In the genomic region with DNA sequence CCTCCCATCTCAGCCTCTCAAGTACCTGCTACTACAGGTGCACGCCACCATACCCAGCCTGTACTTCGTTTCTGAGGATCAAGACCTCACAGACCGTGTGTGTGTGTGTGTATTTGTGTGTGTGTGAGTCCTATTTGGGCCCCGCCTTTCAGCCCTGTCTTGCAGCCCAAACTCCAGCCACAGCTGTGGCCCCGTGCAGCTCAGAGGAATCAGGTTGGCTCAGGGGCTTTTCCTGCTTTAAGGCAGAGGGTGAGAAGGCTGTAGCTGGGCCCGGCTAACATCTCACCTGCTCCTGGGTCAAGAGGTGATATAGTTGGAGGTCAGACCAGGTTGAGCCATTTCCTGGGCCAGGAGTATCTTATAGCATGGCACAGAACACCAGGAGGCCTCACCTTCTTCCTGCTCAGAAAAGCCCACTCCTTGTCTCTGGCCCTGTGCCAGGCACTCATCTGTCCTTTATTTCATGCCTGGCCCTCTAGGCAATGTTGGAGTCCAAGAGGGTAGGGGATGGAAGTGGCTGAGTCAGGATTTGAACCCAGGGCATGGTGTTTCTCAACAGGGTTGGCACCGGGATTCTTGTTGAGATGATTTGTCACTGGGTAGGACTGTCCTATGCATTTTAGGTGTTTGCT, we compare ENCODE assay signal across 15 cellular contexts. TPM values are rescaled to one million over a fixed set of nuclear protein-coding genes. Genes with fewer than 3 reads are reported as not detected.
A peak's percentile ranks its signal among the peaks of the same experiment; 100 is the strongest.
DNase-seq lines count a peak whose midpoint lies in the region; ATAC-seq, FAIRE-seq and TF ChIP-seq lines count a peak whose summit lies in the region.
"Had no signal": no experiment of that assay in that cellular context is flagged by ENCODE, and none has a peak within 500 bp of the region (broad histone marks: within the 10 kb centered on the region; RNA-seq: fewer than 3 reads in every experiment).

No MANE protein-coding gene starts in this region.

- DNase-seq in activated CD8-positive, alpha-beta memory T cell treated with anti-CD3 and anti-CD28 coated beads, Interleukin-2, amount 10 ng/mL, durations not matched to agents 7 days and 5 days, result no peak
- no peak for DNase-seq in activated CD8-positive, alpha-beta memory T cell treated with anti-CD3 and anti-CD28 coated beads for 24 hours
- no peak for DNase-seq in activated T-helper 2 cell treated with anti-CD3 and anti-CD28 coated beads, Interferon-gamma antibody, Interleukin-2, Interleukin-4, amounts not matched to agents 10 μg/mL and 5 μg/mL and 100 μg/mL, durations not matched to agents 14 hours and 24 hours and 36 hours (ENCODE audit: low spot score)
- DNase-seq in neural crest cell (ENCODE audit: low read depth, low spot score) (no peak), amygdala (lab: John Stamatoyannopoulos, UW) (no peak), putamen (ENCODE audit: low spot score) (no peak), frontal cortex (ENCODE audit: low spot score in 2 of 2) (no peak)
- DNase-seq: T1000 had no signal

- intact Hi-C loops in activated T-helper 2 cell treated with anti-CD3 and anti-CD28 coated beads, Interferon-gamma antibody, Interleukin-2, Interleukin-4, amounts not matched to agents 10 μg/mL and 5 μg/mL and 100 μg/mL, durations not matched to agents 14 hours and 24 hours and 36 hours (cut with micrococcal nuclease), result loop anchor here (5.0 kb wide), 1 partner anchor 393 kb away; a partner anchor contains a TSS

- H3K4me3 ChIP-seq in DOHH2 (ENCODE audit: low read length), result no peak overlapping the region; the same call in 1 of the 2 replicates
- H3K4me3 ChIP-seq: SJCRH30 had no signal

- peaks cover 25% of the 10 kb centered on the region for H3F3A ChIP-seq in DOHH2 (ENCODE audit: control insufficient read depth, insufficient read depth)

- H3K4me2 ChIP-seq in DOHH2 (ENCODE audit: low read length), result peak overlapping the region; percentile 41

- no peaks in the 10 kb centered on the region for H3K27me3 ChIP-seq in DOHH2 (ENCODE audit: control insufficient read depth, low read length)
- H3K27me3 ChIP-seq: SJCRH30 had no signal

- no peak for ATAC-seq in activated CD8-positive, alpha-beta memory T cell treated with anti-CD3 and anti-CD28 coated beads, Interleukin-2, amount 10 ng/mL, durations not matched to agents 7 days and 5 days
- ATAC-seq: left colon had no signal

- H3K9me2 ChIP-seq in DOHH2 (replicated peaks; ENCODE audit: control insufficient read depth, low read length), result no peaks in the 10 kb centered on the region

- H3K4me1 ChIP-seq in DOHH2 (ENCODE audit: control insufficient read depth, low read length), result peaks cover 72% of the 10 kb centered on the region

- H3K36me3 ChIP-seq in DOHH2 (ENCODE audit: control insufficient read depth, low read length), result peaks cover 29% of the 10 kb centered on the region

- H3K79me2 ChIP-seq in DOHH2 (ENCODE audit: control insufficient read depth, low read length), result peaks cover 33% of the 10 kb centered on the region

- FAIRE-seq in frontal cortex (lab: Jason Lieb, UNC), result no peak
- FAIRE-seq: colon, endometrium had no signal

- 0 out of 2 replicates have a peak overlapping the region, but pooled peaks have one; percentile 11 for H3K27ac ChIP-seq in DOHH2 (ENCODE audit: low read depth, low read length)
- H3K27ac ChIP-seq: SJCRH30 had no signal

- H3K27ac Mint-ChIP-seq in activated CD8-positive, alpha-beta memory T cell treated with anti-CD3 and anti-CD28 coated beads, Interleukin-2, amount 10 ng/mL, durations not matched to agents 7 days and 5 days, result peak overlapping the region; percentile 36
- peak overlapping the region; percentile 38 for H3K27ac Mint-ChIP-seq in activated T-helper 2 cell treated with anti-CD3 and anti-CD28 coated beads, Interferon-gamma antibody, Interleukin-2, Interleukin-4, amounts not matched to agents 10 μg/mL and 5 μg/mL and 100 μg/mL, durations not matched to agents 14 hours and 24 hours and 36 hours
- H3K27ac Mint-ChIP-seq in neural crest cell (ENCODE audit: unreplicated experiment), result no peak overlapping the region

- H3K4me1 Mint-ChIP-seq in activated CD8-positive, alpha-beta memory T cell treated with anti-CD3 and anti-CD28 coated beads, Interleukin-2, amount 10 ng/mL, durations not matched to agents 7 days and 5 days, result peaks cover 84% of the 10 kb centered on the region
- peaks cover 43% of the 10 kb centered on the region for H3K4me1 Mint-ChIP-seq in activated T-helper 2 cell treated with anti-CD3 and anti-CD28 coated beads, Interferon-gamma antibody, Interleukin-2, Interleukin-4, amounts not matched to agents 10 μg/mL and 5 μg/mL and 100 μg/mL, durations not matched to agents 14 hours and 24 hours and 36 hours (ENCODE audit: low read depth)
- H3K4me1 Mint-ChIP-seq in neural crest cell, result peaks cover 25% of the 10 kb centered on the region

- H3K9me3 ChIP-seq in DOHH2 (ENCODE audit: control insufficient read depth, insufficient read depth, low read length), result no peaks in the 10 kb centered on the region
- H3K9me3 ChIP-seq: SJCRH30 had no signal

- no peak overlapping the region for H3K4me3 Mint-ChIP-seq in activated CD8-positive, alpha-beta memory T cell treated with anti-CD3 and anti-CD28 coated beads, Interleukin-2, amount 10 ng/mL, durations not matched to agents 7 days and 5 days
- H3K4me3 Mint-ChIP-seq in activated T-helper 2 cell treated with anti-CD3 and anti-CD28 coated beads, Interferon-gamma antibody, Interleukin-2, Interleukin-4, amounts not matched to agents 10 μg/mL and 5 μg/mL and 100 μg/mL, durations not matched to agents 14 hours and 24 hours and 36 hours (ENCODE audit: low read depth), result no peak overlapping the region
- H3K4me3 Mint-ChIP-seq in neural crest cell, result peak overlapping the region; percentile 90

- CTCF ChIA-PET in activated CD8-positive, alpha-beta memory T cell treated with anti-CD3 and anti-CD28 coated beads, Interleukin-2, amount 10 ng/mL, durations not matched to agents 7 days and 5 days (lab: Charles Lee), result interaction anchor here (0.6 to 4.3 kb wide), 25 partner anchors 8 to 1260 kb away, joined by 3 to 44 read pairs (median 4); a partner anchor contains a TSS

- no peaks in the 10 kb centered on the region for H3K9me3 Mint-ChIP-seq in activated CD8-positive, alpha-beta memory T cell treated with anti-CD3 and anti-CD28 coated beads, Interleukin-2, amount 10 ng/mL, durations not matched to agents 7 days and 5 days (ENCODE audit: low read depth)
- H3K9me3 Mint-ChIP-seq in activated T-helper 2 cell treated with anti-CD3 and anti-CD28 coated beads, Interferon-gamma antibody, Interleukin-2, Interleukin-4, amounts not matched to agents 10 μg/mL and 5 μg/mL and 100 μg/mL, durations not matched to agents 14 hours and 24 hours and 36 hours, result no peaks in the 10 kb centered on the region
- no peaks in the 10 kb centered on the region for H3K9me3 Mint-ChIP-seq in neural crest cell

- H4K20me1 ChIP-seq in DOHH2 (ENCODE audit: control insufficient read depth, insufficient read depth, low read depth, low read length), result peaks cover 15% of the 10 kb centered on the region

- no peaks in the 10 kb centered on the region for H3K27me3 Mint-ChIP-seq in activated CD8-positive, alpha-beta memory T cell treated with anti-CD3 and anti-CD28 coated beads, Interleukin-2, amount 10 ng/mL, durations not matched to agents 7 days and 5 days
- no peaks in the 10 kb centered on the region for H3K27me3 Mint-ChIP-seq in activated T-helper 2 cell treated with anti-CD3 and anti-CD28 coated beads, Interferon-gamma antibody, Interleukin-2, Interleukin-4, amounts not matched to agents 10 μg/mL and 5 μg/mL and 100 μg/mL, durations not matched to agents 14 hours and 24 hours and 36 hours (ENCODE audit: low read depth)
- H3K27me3 Mint-ChIP-seq in neural crest cell (ENCODE audit: low read depth), result peaks cover 4% of the 10 kb centered on the region

- TF ChIP-seq CTCF in DOHH2 (IDR thresholded peaks at IDR 0.05; ENCODE audit: low read depth, low read length, poor library complexity, severe bottlenecking), result no peak
- no peak for TF ChIP-seq CTCF in neural crest cell (conservative IDR thresholded peaks at IDR 0.05)

- H3K36me3 Mint-ChIP-seq in activated CD8-positive, alpha-beta memory T cell treated with anti-CD3 and anti-CD28 coated beads, Interleukin-2, amount 10 ng/mL, durations not matched to agents 7 days and 5 days, result peaks cover 25% of the 10 kb centered on the region
- peaks cover 28% of the 10 kb centered on the region for H3K36me3 Mint-ChIP-seq in activated T-helper 2 cell treated with anti-CD3 and anti-CD28 coated beads, Interferon-gamma antibody, Interleukin-2, Interleukin-4, amounts not matched to agents 10 μg/mL and 5 μg/mL and 100 μg/mL, durations not matched to agents 14 hours and 24 hours and 36 hours (ENCODE audit: low read depth)
- peaks cover 6% of the 10 kb centered on the region for H3K36me3 Mint-ChIP-seq in neural crest cell (ENCODE audit: low read depth)

RNA-seq across cellular contexts. Expression of a gene that starts 1.6 kb away (rescaled TPM):
- total RNA-seq in activated CD8-positive, alpha-beta memory T cell treated with anti-CD3 and anti-CD28 coated beads, Interleukin-2, amount 10 ng/mL, durations not matched to agents 7 days and 5 days, result 100 to 1,000 TPM; 117 to 120 TPM
- 87.4 and 92.0 TPM in 2 replicates for total RNA-seq in activated T-helper 2 cell treated with anti-CD3 and anti-CD28 coated beads, Interferon-gamma antibody, Interleukin-2, Interleukin-4, amounts not matched to agents 10 μg/mL and 5 μg/mL and 100 μg/mL, durations not matched to agents 14 hours and 24 hours and 36 hours
- total RNA-seq in neural crest cell, result 53.9 and 55.7 TPM in 2 replicates
- 9.0 TPM for total RNA-seq in frontal cortex

RNA-seq across cellular contexts. Expression of a gene that starts 29.9 kb away (rescaled TPM):
- 100 to 1,000 TPM; 268 to 391 TPM for total RNA-seq in activated CD8-positive, alpha-beta memory T cell treated with anti-CD3 and anti-CD28 coated beads, Interleukin-2, amount 10 ng/mL, durations not matched to agents 7 days and 5 days
- 393 and 403 TPM in 2 replicates for total RNA-seq in activated T-helper 2 cell treated with anti-CD3 and anti-CD28 coated beads, Interferon-gamma antibody, Interleukin-2, Interleukin-4, amounts not matched to agents 10 μg/mL and 5 μg/mL and 100 μg/mL, durations not matched to agents 14 hours and 24 hours and 36 hours
- total RNA-seq in neural crest cell (464 and 466 TPM in 2 replicates), frontal cortex (49.7 TPM)

RNA-seq across cellular contexts. Expression of a gene that starts 47.1 kb away (rescaled TPM):
- not detected for total RNA-seq in activated CD8-positive, alpha-beta memory T cell treated with anti-CD3 and anti-CD28 coated beads, Interleukin-2, amount 10 ng/mL, durations not matched to agents 7 days and 5 days
- not detected in 2 replicates for total RNA-seq in activated T-helper 2 cell treated with anti-CD3 and anti-CD28 coated beads, Interferon-gamma antibody, Interleukin-2, Interleukin-4, amounts not matched to agents 10 μg/mL and 5 μg/mL and 100 μg/mL, durations not matched to agents 14 hours and 24 hours and 36 hours
- total RNA-seq in neural crest cell (not detected in 2 replicates), frontal cortex (not detected)
- total RNA-seq: aorta, left colon, pulmonary artery endothelial cell, SJCRH30 had no signal
